ENCODE assay signal across 8 cellular contexts in genomic region chrX:72245461-72246089, GRCh38. TPM values are rescaled to one million over a fixed set of nuclear protein-coding genes. Genes with fewer than 3 reads are reported as not detected.
A peak's percentile ranks its signal among the peaks of the same experiment; 100 is the strongest.
DNase-seq lines count a peak whose midpoint lies in the region; ATAC-seq and TF ChIP-seq lines count a peak whose summit lies in the region.

No MANE protein-coding gene starts in this region.

- H3K36me3 Mint-ChIP-seq in activated T-cell treated with anti-CD3 and anti-CD28 coated beads, Interleukin-2, amount 50 U/mL, for 24 hours (ENCODE audit: low read depth) = no peaks in the 10 kb centered on the region

- H3K27ac Mint-ChIP-seq in activated T-cell treated with anti-CD3 and anti-CD28 coated beads, Interleukin-2, amount 50 U/mL, for 24 hours = no peak overlapping the region

- H3K36me3 ChIP-seq in fibroblast of lung (ENCODE audit: control insufficient read depth, insufficient read depth, low read length) = no peaks in the 10 kb centered on the region

- DNase-seq in DMS 273 treated with DMSO at 0.1 percent for 48 hours (lab: John Stamatoyannopoulos, UW) (peak; percentile 48), HCEC 1CT (peak; percentile 45), NCI-H526 treated with DMSO at 0.1 percent for 48 hours (lab: John Stamatoyannopoulos, UW) (peak; percentile 2), fibroblast of lung (ENCODE audit: low read depth in 2 of 2) (peak; percentile 36 to 64), nucleus accumbens (lab: John Stamatoyannopoulos, UW) (peak in 41 of 56 donors; percentile 0 to 67 (median 10))
- peak; percentile 63 for DNase-seq in activated T-cell treated with anti-CD3 and anti-CD28 coated beads, Interleukin-2, amount 50 U/mL, for 24 hours

- H3K27me3 Mint-ChIP-seq in activated T-cell treated with anti-CD3 and anti-CD28 coated beads, Interleukin-2, amount 50 U/mL, for 24 hours = no peaks in the 10 kb centered on the region

- no peaks in the 10 kb centered on the region for H3K4me1 ChIP-seq in fibroblast of lung (ENCODE audit: control insufficient read depth, extremely low read depth, insufficient read depth, low read length)

- H3K4me3 Mint-ChIP-seq in activated T-cell treated with anti-CD3 and anti-CD28 coated beads, Interleukin-2, amount 50 U/mL, for 24 hours = no peak overlapping the region

- no peak for ATAC-seq in GM18498 (IDR thresholded peaks at IDR 0.05; ENCODE audit: unreplicated experiment)
- ATAC-seq in HG03378 (IDR thresholded peaks at IDR 0.05; ENCODE audit: unreplicated experiment) = no peak

- TF ChIP-seq CTCF in fibroblast of lung (conservative IDR thresholded peaks at IDR 0.05 in 1 of 2, IDR thresholded peaks at IDR 0.05 in 1 of 2; ENCODE audit: low read depth in 1 of 2, low read length in 2 of 2) = peak; percentile 64 to 71

- no peaks in the 10 kb centered on the region for H3K79me2 ChIP-seq in fibroblast of lung (ENCODE audit: control insufficient read depth, insufficient read depth, low read length)

- no peak overlapping the region for H2AFZ ChIP-seq in fibroblast of lung (ENCODE audit: low read length)

- no peaks in the 10 kb centered on the region for H3K9me3 ChIP-seq in fibroblast of lung (ENCODE audit: control insufficient read depth, insufficient read depth, low read depth, low read length)

- H4K20me1 ChIP-seq in fibroblast of lung (ENCODE audit: control insufficient read depth, extremely low read depth, insufficient read depth, low read length) = no peaks in the 10 kb centered on the region

- no peaks in the 10 kb centered on the region for H3K9me3 Mint-ChIP-seq in activated T-cell treated with anti-CD3 and anti-CD28 coated beads, Interleukin-2, amount 50 U/mL, for 24 hours

- H3K4me1 Mint-ChIP-seq in activated T-cell treated with anti-CD3 and anti-CD28 coated beads, Interleukin-2, amount 50 U/mL, for 24 hours (ENCODE audit: low read depth) = peaks cover 6% of the 10 kb centered on the region

- H3K4me2 ChIP-seq in fibroblast of lung (ENCODE audit: extremely low read depth, insufficient read depth, low read length) = no peak overlapping the region

- no peak overlapping the region for H3K4me3 ChIP-seq in fibroblast of lung (replicated peaks in 1 of 4; ENCODE audit: control extremely low read depth in 1 of 4, insufficient read depth in 1 of 4, low read depth in 3 of 4, low read length in 4 of 4)

- no peaks in the 10 kb centered on the region for H3K27me3 ChIP-seq in fibroblast of lung (ENCODE audit: control insufficient read depth, insufficient read depth, low read length)

- no peak overlapping the region for H3K9ac ChIP-seq in fibroblast of lung (ENCODE audit: insufficient read depth, low read length)

- H3K27ac ChIP-seq in fibroblast of lung (ENCODE audit: insufficient read depth, low read length) = no peak overlapping the region

RNA-seq across cellular contexts. Expression of gene ERCC6L, which starts 6.7 kb away (rescaled TPM):
- total RNA-seq in fibroblast of lung = 0.66 TPM in 1 of 2 replicates, not detected in the other
- polyA plus RNA-seq in fibroblast of lung = 1.7 and 6.6 TPM in 2 replicates
- polyA plus RNA-seq in fibroblast of lung (2012) = 1.2 and 5.0 TPM in 2 replicates
- polyA minus RNA-seq in fibroblast of lung (ENCODE audit: low replicate concordance) = 0.15 TPM in 1 of 2 replicates, not detected in the other

RNA-seq across cellular contexts. Expression of gene RPS4X, which starts 31.5 kb away (rescaled TPM):
- 776 and 877 TPM in 2 replicates for total RNA-seq in fibroblast of lung
- 1,529 and 2,318 TPM in 2 replicates for polyA plus RNA-seq in fibroblast of lung
- polyA plus RNA-seq in fibroblast of lung (2012) = 1,000 and 1,340 TPM in 2 replicates
- 441 and 532 TPM in 2 replicates for polyA minus RNA-seq in fibroblast of lung (ENCODE audit: low replicate concordance)

Comparison
In these comparisons a context has a peak if more than half of its experiments do, and no peak if none do; other contexts are left out.
1. DNase-seq: peak in every context shown above with its lines; median percentile 63 in activated T-cell treated with anti-CD3 and anti-CD28 coated beads, Interleukin-2, amount 50 U/mL, for 24 hours; 50 in fibroblast of lung; 48 in DMS 273 treated with DMSO at 0.1 percent for 48 hours; 45 in HCEC 1CT; 10 in nucleus accumbens; 2 in NCI-H526 treated with DMSO at 0.1 percent for 48 hours.